Comparison of ENCODE assay signal across 11 cellular contexts in genomic region chr17:80599546-80600305, GRCh38. TPM values are rescaled to one million over a fixed set of nuclear protein-coding genes. Genes with fewer than 3 reads are reported as not detected.
A peak's percentile ranks its signal among the peaks of the same experiment; 100 is the strongest.
DNase-seq lines count a peak whose midpoint lies in the region; ATAC-seq and TF ChIP-seq lines count a peak whose summit lies in the region.
"Had no signal": no experiment of that assay in that cellular context is flagged by ENCODE, and none has a peak within 500 bp of the region (broad histone marks: within the 10 kb centered on the region; RNA-seq: fewer than 3 reads in every experiment).

No MANE protein-coding gene starts in this region.

- POLR2A ChIA-PET in CD4-positive, alpha-beta memory T cell (lab: Charles Lee; ENCODE audit: partially characterized antibody): no interaction called here
- POLR2A ChIA-PET in activated naive CD8-positive, alpha-beta T cell treated with anti-CD3 and anti-CD28 coated beads, Interleukin-2, amount 10 ng/mL, durations not matched to agents 7 days and 5 days (lab: Charles Lee): no interaction called here

- H3K4me1 Mint-ChIP-seq in CD4-positive, alpha-beta memory T cell: peaks cover 43 to 72% (median 62%) of the 10 kb centered on the region in 4 donors
- peaks cover 54% of the 10 kb centered on the region for H3K4me1 Mint-ChIP-seq in activated naive CD8-positive, alpha-beta T cell treated with anti-CD3 and anti-CD28 coated beads, Interleukin-2, amount 10 ng/mL, durations not matched to agents 7 days and 5 days

- TF ChIP-seq POLR2A in right lobe of liver (IDR thresholded peaks at IDR 0.05): no peak
- TF ChIP-seq POLR2A in gastroesophageal sphincter (IDR thresholded peaks at IDR 0.05): no peak

- peak overlapping the region in 5 of 7 donors; percentile 29 to 89 (median 36) for H3K27ac Mint-ChIP-seq in CD4-positive, alpha-beta memory T cell
- peak overlapping the region; percentile 75 for H3K27ac Mint-ChIP-seq in activated naive CD8-positive, alpha-beta T cell treated with anti-CD3 and anti-CD28 coated beads, Interleukin-2, amount 10 ng/mL, durations not matched to agents 7 days and 5 days

- H3K27ac ChIP-seq in CD4-positive, alpha-beta memory T cell (ENCODE audit: low read depth, low read length): no peak overlapping the region
- H3K27ac ChIP-seq in right lobe of liver (no peak overlapping the region), gastroesophageal sphincter (no peak overlapping the region)

- intact Hi-C loops in CD4-positive, alpha-beta memory T cell (cut with micrococcal nuclease): no loop called here
- intact Hi-C loops in right lobe of liver (cut with DNase I): no loop called here

- TF ChIP-seq CTCF in right lobe of liver (IDR thresholded peaks at IDR 0.05) (no peak), gastroesophageal sphincter (IDR thresholded peaks at IDR 0.05) (no peak)

- H3K36me3 Mint-ChIP-seq in CD4-positive, alpha-beta memory T cell: peaks cover 5 to 7% of the 10 kb centered on the region in 2 donors
- H3K36me3 Mint-ChIP-seq in activated naive CD8-positive, alpha-beta T cell treated with anti-CD3 and anti-CD28 coated beads, Interleukin-2, amount 10 ng/mL, durations not matched to agents 7 days and 5 days: peaks cover 27% of the 10 kb centered on the region

- in situ Hi-C loops in HAP-1 (cut with MboI; ENCODE audit: low sequenced_read_pairs): no loop called here

- WGBS in right lobe of liver (ENCODE audit: insufficient coverage, low coverage, low lambda C conversion rate, missing lambda C conversion rate): 47% methylated on average over 2 of the region's 8 CpGs
- 54 to 61% methylated on average over 5 to 7 of the region's 8 CpGs for WGBS in gastroesophageal sphincter (ENCODE audit: low coverage in 1 of 2), 2 donors

- peak; percentile 37 for ATAC-seq in activated naive CD8-positive, alpha-beta T cell treated with anti-CD3 and anti-CD28 coated beads, Interleukin-2, amount 10 ng/mL, durations not matched to agents 7 days and 5 days (ENCODE audit: low read depth)
- ATAC-seq in right lobe of liver: peak; percentile 57 to 80 (median 70)
- no peak for ATAC-seq in gastroesophageal sphincter
- ATAC-seq: Panc1 had no signal

- H3K4me3 ChIP-seq in CD4-positive, alpha-beta memory T cell (ENCODE audit: low read length in 2 of 2): no peak overlapping the region
- H3K4me3 ChIP-seq in HAP-1: no peak overlapping the region
- H3K4me3 ChIP-seq in right lobe of liver: no peak overlapping the region
- H3K4me3 ChIP-seq in gastroesophageal sphincter: no peak overlapping the region

- no peak for TF ChIP-seq EP300 in gastroesophageal sphincter (IDR thresholded peaks at IDR 0.05)

- H3K9me3 Mint-ChIP-seq in CD4-positive, alpha-beta memory T cell: no peaks in the 10 kb centered on the region
- H3K9me3 Mint-ChIP-seq in activated naive CD8-positive, alpha-beta T cell treated with anti-CD3 and anti-CD28 coated beads, Interleukin-2, amount 10 ng/mL, durations not matched to agents 7 days and 5 days: no peaks in the 10 kb centered on the region
- H3K9me3 Mint-ChIP-seq: central memory CD8-positive, alpha-beta T cell had no signal

- H3K9me3 ChIP-seq in CD4-positive, alpha-beta memory T cell (ENCODE audit: control insufficient read depth in 1 of 2, low read length in 2 of 2): no peaks in the 10 kb centered on the region
- 0 out of 2 replicates have a peak, but pooled peaks cover 4% of the 10 kb centered on the region for H3K9me3 ChIP-seq in HAP-1
- no peaks in the 10 kb centered on the region for H3K9me3 ChIP-seq in right lobe of liver
- no peaks in the 10 kb centered on the region for H3K9me3 ChIP-seq in gastroesophageal sphincter

- no peaks in the 10 kb centered on the region for H3K36me3 ChIP-seq in CD4-positive, alpha-beta memory T cell (ENCODE audit: insufficient read depth, low read length)
- no peaks in the 10 kb centered on the region for H3K36me3 ChIP-seq in HAP-1 (replicated peaks)
- H3K36me3 ChIP-seq in right lobe of liver: no peaks in the 10 kb centered on the region
- H3K36me3 ChIP-seq in gastroesophageal sphincter: no peaks in the 10 kb centered on the region

- H3K27me3 Mint-ChIP-seq in CD4-positive, alpha-beta memory T cell: no peaks in the 10 kb centered on the region
- H3K27me3 Mint-ChIP-seq in activated naive CD8-positive, alpha-beta T cell treated with anti-CD3 and anti-CD28 coated beads, Interleukin-2, amount 10 ng/mL, durations not matched to agents 7 days and 5 days: peaks cover 2% of the 10 kb centered on the region
- H3K27me3 Mint-ChIP-seq: central memory CD8-positive, alpha-beta T cell had no signal

- CTCF ChIA-PET in CD4-positive, alpha-beta memory T cell (lab: Charles Lee; ENCODE audit: partially characterized antibody): no interaction called here

- H3K4me1 ChIP-seq in CD4-positive, alpha-beta memory T cell (ENCODE audit: insufficient read depth, low read length): peaks cover 39% of the 10 kb centered on the region
- H3K4me1 ChIP-seq in HAP-1: peaks cover 7% of the 10 kb centered on the region
- H3K4me1 ChIP-seq in right lobe of liver: peaks cover 0 to 10% (median 4%) of the 10 kb centered on the region in 4 donors
- H3K4me1 ChIP-seq in gastroesophageal sphincter: peaks cover 0 to 8% (median 0%) of the 10 kb centered on the region in 3 donors

- no peaks in the 10 kb centered on the region for H3K27me3 ChIP-seq in CD4-positive, alpha-beta memory T cell (ENCODE audit: insufficient read depth, low read length)
- H3K27me3 ChIP-seq in HAP-1 (ENCODE audit: low read depth) (no peaks in the 10 kb centered on the region), right lobe of liver (no peaks in the 10 kb centered on the region), gastroesophageal sphincter (no peaks in the 10 kb centered on the region)

- H3K4me3 Mint-ChIP-seq in CD4-positive, alpha-beta memory T cell: peak overlapping the region in 4 of 8 donors; percentile 14 to 44 (median 30)
- H3K4me3 Mint-ChIP-seq in activated naive CD8-positive, alpha-beta T cell treated with anti-CD3 and anti-CD28 coated beads, Interleukin-2, amount 10 ng/mL, durations not matched to agents 7 days and 5 days: peak overlapping the region; percentile 30
- H3K4me3 Mint-ChIP-seq: central memory CD8-positive, alpha-beta T cell had no signal

- DNase-seq in CD4-positive, alpha-beta memory T cell: no peak
- DNase-seq in HAP-1 (ENCODE audit: low spot score in 2 of 2) (peak; percentile 3 to 43), right lobe of liver (no peak), Ammon's horn (ENCODE audit: low spot score) (no peak), COLO829 (ENCODE audit: low spot score) (no peak), NCI-H2107 (lab: John Stamatoyannopoulos, UW) (no peak)
- peak; percentile 33 for DNase-seq in activated naive CD8-positive, alpha-beta T cell treated with anti-CD3 and anti-CD28 coated beads, Interleukin-2, amount 10 ng/mL, durations not matched to agents 7 days and 5 days
- DNase-seq: activated CD4-positive, alpha-beta T cell treated with anti-CD3 and anti-CD28 coated beads, Interleukin-2, amount 50 U/mL, for 4 hours had no signal

RNA-seq across cellular contexts. Expression of gene RPTOR, which starts 55.1 kb away (rescaled TPM):
- 10 to 100 TPM; 48.5 to 51.8 TPM for total RNA-seq in CD4-positive, alpha-beta memory T cell
- polyA plus RNA-seq in CD4-positive, alpha-beta memory T cell: 10 to 100 TPM in 1 of 2 donors, 1 to 10 TPM in 1; 2.4 to 10.8 TPM
- 10 to 100 TPM; 43.2 to 43.8 TPM for total RNA-seq in activated naive CD8-positive, alpha-beta T cell treated with anti-CD3 and anti-CD28 coated beads, Interleukin-2, amount 10 ng/mL, durations not matched to agents 7 days and 5 days
- total RNA-seq in right lobe of liver: 10 to 100 TPM; 13.1 to 24.0 (median 15.5) TPM
- 10 to 100 TPM; 25.7 to 56.8 (median 39.7) TPM for total RNA-seq in gastroesophageal sphincter

Comparison
In these comparisons a context has a peak if more than half of its experiments do, and no peak if none do; other contexts are left out.
1. DNase-seq: peak in HAP-1 (2 of 2) and activated naive CD8-positive, alpha-beta T cell treated with anti-CD3 and anti-CD28 coated beads, Interleukin-2, amount 10 ng/mL, durations not matched to agents 7 days and 5 days (single experiment); none in CD4-positive, alpha-beta memory T cell (0 of 5), right lobe of liver (0 of 3), Ammon's horn (single experiment), COLO829 (single experiment) and NCI-H2107 (single experiment).